8 cellular contexts compared by ENCODE assay signal in the genomic region with DNA sequence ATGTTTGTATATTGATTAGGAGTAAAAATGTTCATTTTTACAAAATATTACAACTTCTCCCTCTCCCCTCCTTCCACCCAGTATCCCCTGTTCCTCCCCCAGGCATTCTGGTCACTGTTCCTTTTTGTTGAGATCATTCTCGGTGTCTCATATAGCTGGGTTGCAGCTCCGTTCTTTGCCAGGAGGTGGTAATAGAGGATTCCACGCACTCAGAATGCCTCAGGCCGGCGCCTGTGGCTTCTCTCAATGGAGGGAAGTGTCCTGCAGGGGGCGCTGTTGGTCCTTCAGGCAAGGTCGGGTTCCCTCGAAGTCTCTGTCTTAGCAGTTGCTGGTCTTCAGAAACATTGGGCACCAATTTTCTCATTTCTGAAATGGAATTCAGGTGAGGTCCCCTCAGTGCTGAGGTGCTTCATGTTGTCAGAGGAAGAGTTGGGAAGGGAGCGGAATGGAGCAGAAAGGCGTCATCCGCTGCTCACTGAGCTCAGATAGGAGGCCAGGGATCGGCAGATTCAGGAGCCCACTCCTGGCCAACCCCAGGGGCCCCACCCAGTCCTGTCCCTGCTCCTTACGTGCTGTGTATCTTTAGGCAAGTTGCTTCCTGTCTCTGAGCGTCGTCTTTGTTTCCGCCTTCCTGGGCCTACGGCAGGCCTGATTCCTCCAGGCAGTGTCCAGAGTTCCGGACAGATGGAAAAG. TPM values are rescaled to one million over a fixed set of nuclear protein-coding genes. Genes with fewer than 3 reads are reported as not detected.
A peak's percentile ranks its signal among the peaks of the same experiment; 100 is the strongest.
DNase-seq lines count a peak whose midpoint lies in the region; ATAC-seq and TF ChIP-seq lines count a peak whose summit lies in the region.

No MANE protein-coding gene starts in this region.

- peaks cover 59% of the 10 kb centered on the region for H3K36me3 Mint-ChIP-seq in CD4-positive, alpha-beta T cell (ENCODE audit: low read depth)

- H2BK20ac ChIP-seq in IMR-90 (ENCODE audit: low read depth, low read length): no peak overlapping the region

- H3K27me3 ChIP-seq in CD4-positive, alpha-beta T cell (ENCODE audit: control insufficient read depth, insufficient read depth, low read length): no peaks in the 10 kb centered on the region
- peaks cover 29% of the 10 kb centered on the region for H3K27me3 ChIP-seq in IMR-90 (ENCODE audit: control insufficient read depth, insufficient read depth, low read length)
- peaks cover 19% of the 10 kb centered on the region for H3K27me3 ChIP-seq in fibroblast of lung (ENCODE audit: control insufficient read depth, insufficient read depth, low read length)

- H3K4me3 ChIP-seq in IMR-90 (ENCODE audit: insufficient read depth, low read depth, low read length) (no peak overlapping the region), fibroblast of lung (replicated peaks in 1 of 4; ENCODE audit: control extremely low read depth in 1 of 4, insufficient read depth in 1 of 4, low read depth in 3 of 4, low read length in 4 of 4) (no peak overlapping the region)

- in situ Hi-C loops in IMR-90 (cut with MboI; ENCODE audit: low sequenced_read_pairs): no loop called here

- no peak overlapping the region for H3K27ac Mint-ChIP-seq in CD4-positive, alpha-beta T cell

- CTCF ChIA-PET in CD4-positive, alpha-beta T cell (lab: Charles Lee): no interaction called here
- CTCF ChIA-PET in IMR-90 (lab: Yijun Ruan, JAX): no interaction called here

- H3K4me1 Mint-ChIP-seq in CD4-positive, alpha-beta T cell (ENCODE audit: low read depth): peaks cover 34% of the 10 kb centered on the region

- no peak overlapping the region for H2BK15ac ChIP-seq in IMR-90 (ENCODE audit: low read depth, low read length)

- TF ChIP-seq POLR2A in IMR-90 (IDR thresholded peaks at IDR 0.05; ENCODE audit: low read depth, low read length): no peak

- no peak overlapping the region for H3K23ac ChIP-seq in IMR-90 (ENCODE audit: low read depth, low read length)

- H3K27ac ChIP-seq in CD4-positive, alpha-beta T cell (ENCODE audit: low read depth, low read length): no peak overlapping the region
- H3K27ac ChIP-seq in IMR-90 (ENCODE audit: insufficient read depth, low read length) (no peak overlapping the region), fibroblast of lung (ENCODE audit: insufficient read depth, low read length) (no peak overlapping the region)

- no peaks in the 10 kb centered on the region for H3K4me1 ChIP-seq in IMR-90 (ENCODE audit: control insufficient read depth, insufficient read depth, low read length)
- no peaks in the 10 kb centered on the region for H3K4me1 ChIP-seq in fibroblast of lung (ENCODE audit: control insufficient read depth, extremely low read depth, insufficient read depth, low read length)

- no peaks in the 10 kb centered on the region for H3K9me3 Mint-ChIP-seq in CD4-positive, alpha-beta T cell

- peak; percentile 58 for TF ChIP-seq CTCF in CD4-positive, alpha-beta T cell (IDR thresholded peaks at IDR 0.05)
- TF ChIP-seq CTCF in IMR-90 (conservative IDR thresholded peaks at IDR 0.05; ENCODE audit: low read depth, low read length) (peak; percentile 41), fibroblast of lung (conservative IDR thresholded peaks at IDR 0.05 in 1 of 2, IDR thresholded peaks at IDR 0.05 in 1 of 2; ENCODE audit: low read depth in 1 of 2, low read length in 2 of 2) (peak; percentile 38 to 58)

- H2AK9ac ChIP-seq in IMR-90 (replicated peaks; ENCODE audit: low read depth, low read length, poor library complexity): no peak overlapping the region

- H3K4me3 Mint-ChIP-seq in CD4-positive, alpha-beta T cell: no peak overlapping the region

- intact Hi-C loops in CD4-positive, alpha-beta T cell (cut with DNase I, micrococcal nuclease): no loop called here
- intact Hi-C loops in IMR-90 (cut with micrococcal nuclease): no loop called here

- no peaks in the 10 kb centered on the region for H3K27me3 Mint-ChIP-seq in CD4-positive, alpha-beta T cell

- no peak overlapping the region for H4K5ac ChIP-seq in IMR-90 (ENCODE audit: low read depth, low read length)

- no peak for ATAC-seq in CD4-positive, alpha-beta T cell (ENCODE audit: poor library complexity)
- ATAC-seq in IMR-90 (ENCODE audit: low read depth) (no peak), GM19324 (IDR thresholded peaks at IDR 0.05; ENCODE audit: low FRiP score, unreplicated experiment) (no peak), HG02642 (IDR thresholded peaks at IDR 0.05; ENCODE audit: poor library complexity, unreplicated experiment) (no peak)

- H3K79me1 ChIP-seq in IMR-90 (ENCODE audit: low read depth in 1 of 2, low read length in 2 of 2): no peaks in the 10 kb centered on the region; a peak in 1 of 4 replicates

- no peak overlapping the region for H3K18ac ChIP-seq in IMR-90 (ENCODE audit: low read depth, low read length)

- no peak overlapping the region for H3K4ac ChIP-seq in IMR-90 (ENCODE audit: low read depth, low read length)

- no peak overlapping the region for H4K91ac ChIP-seq in IMR-90 (ENCODE audit: insufficient read depth, low read depth, low read length)

- H3K9me1 ChIP-seq in IMR-90 (ENCODE audit: insufficient read depth, low read length): no peaks in the 10 kb centered on the region

- no peak overlapping the region for H4K8ac ChIP-seq in IMR-90 (ENCODE audit: low read depth in 2 of 2, low read length in 2 of 2)

- no peak overlapping the region for H3K4me2 ChIP-seq in IMR-90 (ENCODE audit: low read depth, low read length)
- H3K4me2 ChIP-seq in fibroblast of lung (ENCODE audit: extremely low read depth, insufficient read depth, low read length): no peak overlapping the region

- TF ChIP-seq RAD21 in IMR-90 (IDR thresholded peaks at IDR 0.05; ENCODE audit: low read length): peak; percentile 33; the same call in 1 of the 2 replicates

- no peak overlapping the region for H3K56ac ChIP-seq in IMR-90 (ENCODE audit: extremely low read depth, insufficient read depth, low read length)

- H3K36me3 ChIP-seq in IMR-90 (ENCODE audit: control insufficient read depth, insufficient read depth, low read length): peaks cover 8% of the 10 kb centered on the region
- H3K36me3 ChIP-seq in fibroblast of lung (ENCODE audit: control insufficient read depth, insufficient read depth, low read length): no peaks in the 10 kb centered on the region

- POLR2A ChIA-PET in CD4-positive, alpha-beta T cell (lab: Charles Lee): no interaction called here
- POLR2A ChIA-PET in IMR-90 (lab: Charles Lee; ENCODE audit: unreplicated experiment): no interaction called here

- H3K9ac ChIP-seq in IMR-90 (ENCODE audit: low read depth, low read length): no peak overlapping the region
- H3K9ac ChIP-seq in fibroblast of lung (ENCODE audit: insufficient read depth, low read length): no peak overlapping the region

- no peaks in the 10 kb centered on the region for H3K79me2 ChIP-seq in fibroblast of lung (ENCODE audit: control insufficient read depth, insufficient read depth, low read length)

- no peaks in the 10 kb centered on the region for H3K9me3 ChIP-seq in CD4-positive, alpha-beta T cell (ENCODE audit: control insufficient read depth, low read length)
- peaks cover 6% of the 10 kb centered on the region; the same call in 1 of the 2 replicates for H3K9me3 ChIP-seq in IMR-90 (ENCODE audit: control insufficient read depth, insufficient read depth, low read length)
- no peaks in the 10 kb centered on the region for H3K9me3 ChIP-seq in fibroblast of lung (ENCODE audit: control insufficient read depth, insufficient read depth, low read depth, low read length)

- no peak overlapping the region for H2AK5ac ChIP-seq in IMR-90 (ENCODE audit: low read depth, low read length)

- no peak overlapping the region for H2AFZ ChIP-seq in IMR-90 (replicated peaks; ENCODE audit: low read length, poor library complexity)
- no peak overlapping the region for H2AFZ ChIP-seq in fibroblast of lung (ENCODE audit: low read length)

- 56% methylated on average over 2 of the region's 18 CpGs; no CpG with 5 or more reads in 1 of the 2 experiments for WGBS in IMR-90 (ENCODE audit: extremely low coverage in 2 of 2, insufficient read length in 1 of 2), 2 experiments

- H2BK120ac ChIP-seq in IMR-90 (ENCODE audit: low read depth, low read length): no peak overlapping the region

- no peak overlapping the region for H2BK5ac ChIP-seq in IMR-90 (ENCODE audit: low read depth, low read length, poor library complexity, severe bottlenecking)

- DNase-seq in CD4-positive, alpha-beta T cell: peak in 8 of 10 experiments; percentile 17 to 51 (median 44)
- DNase-seq in IMR-90 (peak; percentile 19), fibroblast of lung (ENCODE audit: low read depth in 2 of 2) (peak; percentile 20 to 44), NCI-H1105 treated with DMSO at 0.1 percent for 48 hours (lab: John Stamatoyannopoulos, UW) (no peak)
- peak; percentile 91 for DNase-seq in activated CD4-positive, alpha-beta T cell treated with anti-CD3 and anti-CD28 coated beads for 48 hours
- peak; percentile 63 to 76 (median 65) for DNase-seq in stimulated activated CD4-positive, alpha-beta T cell treated with anti-CD3 and anti-CD28 coated beads, Interleukin-12 subunit alpha, Interleukin-12 subunit beta, amount 100 ng/mL, for 48 hours (ENCODE audit: low read depth in 2 of 3, low spot score in 1 of 3)

- dilution Hi-C loops in IMR-90 (cut with HindIII; ENCODE audit: low sequenced_read_pairs, unreplicated experiment): no loop called here

- BruUV-seq in IMR-90 (replicated peaks; lab: Mats Ljungman, UMichigan): no TSS peak

- no peaks in the 10 kb centered on the region for H4K20me1 ChIP-seq in IMR-90 (ENCODE audit: insufficient read depth, low read length)
- H4K20me1 ChIP-seq in fibroblast of lung (ENCODE audit: control insufficient read depth, extremely low read depth, insufficient read depth, low read length): no peaks in the 10 kb centered on the region

- H3K14ac ChIP-seq in IMR-90 (replicated peaks; ENCODE audit: low read depth, low read length): no peak overlapping the region

RNA-seq across cellular contexts. Expression of a gene that starts 10.3 kb away (rescaled TPM):
- total RNA-seq in CD4-positive, alpha-beta T cell: under 1 TPM in 1 of 2 experiments, not detected in 1; 0.50 TPM
- total RNA-seq in IMR-90 (2012; rRNA removed) (0.28 TPM in 1 of 2 replicates, not detected in the other), fibroblast of lung (0.51 and 0.66 TPM in 2 replicates)
- polyA plus RNA-seq in IMR-90 (2012; rRNA removed) (0.49 and 0.53 TPM in 2 replicates), fibroblast of lung (0.11 and 0.24 TPM in 2 replicates)
- polyA plus RNA-seq in IMR-90 (2012; cell fraction: cytosol; rRNA removed): 0.08 and 0.90 TPM in 2 replicates
- 0.50 and 0.85 TPM in 2 replicates for polyA plus RNA-seq in IMR-90 (2012; cell fraction: nucleus; rRNA removed; ENCODE audit: low replicate concordance)
- 0.40 and 0.76 TPM in 2 replicates for polyA plus RNA-seq in fibroblast of lung (2012)
- polyA minus RNA-seq in fibroblast of lung (ENCODE audit: low replicate concordance): 0.31 TPM in 1 of 2 replicates, not detected in the other

RNA-seq across cellular contexts. Expression of a gene that starts 10.7 kb away (rescaled TPM):
- total RNA-seq in CD4-positive, alpha-beta T cell: 10 to 100 TPM; 80.0 to 80.3 TPM
- total RNA-seq in IMR-90 (2012; rRNA removed) (11.3 and 12.2 TPM in 2 replicates), fibroblast of lung (24.1 and 40.8 TPM in 2 replicates)
- polyA plus RNA-seq in IMR-90 (2012; rRNA removed) (90.9 and 103 TPM in 2 replicates), fibroblast of lung (37.5 and 42.7 TPM in 2 replicates)
- polyA plus RNA-seq in IMR-90 (2012; cell fraction: cytosol; rRNA removed): 111 and 157 TPM in 2 replicates
- polyA plus RNA-seq in IMR-90 (2012; cell fraction: nucleus; rRNA removed; ENCODE audit: low replicate concordance): 32.4 and 52.8 TPM in 2 replicates
- polyA plus RNA-seq in fibroblast of lung (2012): 68.6 and 69.4 TPM in 2 replicates
- polyA minus RNA-seq in fibroblast of lung (ENCODE audit: low replicate concordance): 9.4 and 11.7 TPM in 2 replicates

RNA-seq across cellular contexts. Expression of a gene that starts 24.0 kb away (rescaled TPM):
- 10 to 100 TPM; 11.7 to 11.9 TPM for total RNA-seq in CD4-positive, alpha-beta T cell
- total RNA-seq in IMR-90 (2012; rRNA removed) (12.2 and 15.3 TPM in 2 replicates), fibroblast of lung (38.3 and 48.6 TPM in 2 replicates)
- polyA plus RNA-seq in IMR-90 (2012; rRNA removed) (54.1 and 68.6 TPM in 2 replicates), fibroblast of lung (16.3 and 17.3 TPM in 2 replicates)
- 48.6 and 171 TPM in 2 replicates for polyA plus RNA-seq in IMR-90 (2012; cell fraction: cytosol; rRNA removed)
- polyA plus RNA-seq in IMR-90 (2012; cell fraction: nucleus; rRNA removed; ENCODE audit: low replicate concordance): 32.6 and 78.6 TPM in 2 replicates
- 61.2 and 65.0 TPM in 2 replicates for polyA plus RNA-seq in fibroblast of lung (2012)
- polyA minus RNA-seq in fibroblast of lung (ENCODE audit: low replicate concordance): 6.2 and 15.5 TPM in 2 replicates

RNA-seq across cellular contexts. Expression of a gene that starts 26.7 kb away (rescaled TPM):
- not detected for total RNA-seq in CD4-positive, alpha-beta T cell
- total RNA-seq in IMR-90 (2012; rRNA removed) (not detected in 2 replicates), fibroblast of lung (not detected in 2 replicates)
- polyA plus RNA-seq in IMR-90 (2012; rRNA removed) (not detected in 2 replicates), fibroblast of lung (not detected in 2 replicates)
- polyA plus RNA-seq in IMR-90 (2012; cell fraction: cytosol; rRNA removed): not detected in 2 replicates
- polyA plus RNA-seq in IMR-90 (2012; cell fraction: nucleus; rRNA removed; ENCODE audit: low replicate concordance): not detected in 2 replicates
- polyA plus RNA-seq in fibroblast of lung (2012): not detected in 2 replicates
- not detected in 2 replicates for polyA minus RNA-seq in fibroblast of lung (ENCODE audit: low replicate concordance)

RNA-seq across cellular contexts. Expression of a gene that starts 54.3 kb away (rescaled TPM):
- under 1 TPM in 1 of 2 experiments, not detected in 1; 0.08 TPM for total RNA-seq in CD4-positive, alpha-beta T cell
- not detected in 2 replicates for total RNA-seq in IMR-90 (2012; rRNA removed)
- not detected in 2 replicates for polyA plus RNA-seq in IMR-90 (2012; rRNA removed)
- 0.01 TPM in 1 of 2 replicates, not detected in the other for polyA plus RNA-seq in IMR-90 (2012; cell fraction: cytosol; rRNA removed)
- polyA plus RNA-seq in IMR-90 (2012; cell fraction: nucleus; rRNA removed; ENCODE audit: low replicate concordance): 0.01 TPM in 1 of 2 replicates, not detected in the other
- total RNA-seq in fibroblast of lung: under 0.01 and 0.26 TPM in 2 replicates
- 0.02 TPM in 1 of 2 replicates, not detected in the other for polyA plus RNA-seq in fibroblast of lung
- not detected in 2 replicates for polyA plus RNA-seq in fibroblast of lung (2012)
- not detected in 2 replicates for polyA minus RNA-seq in fibroblast of lung (ENCODE audit: low replicate concordance)
